Comparison of ENCODE assay signal across 20 cellular contexts in the genomic region with DNA sequence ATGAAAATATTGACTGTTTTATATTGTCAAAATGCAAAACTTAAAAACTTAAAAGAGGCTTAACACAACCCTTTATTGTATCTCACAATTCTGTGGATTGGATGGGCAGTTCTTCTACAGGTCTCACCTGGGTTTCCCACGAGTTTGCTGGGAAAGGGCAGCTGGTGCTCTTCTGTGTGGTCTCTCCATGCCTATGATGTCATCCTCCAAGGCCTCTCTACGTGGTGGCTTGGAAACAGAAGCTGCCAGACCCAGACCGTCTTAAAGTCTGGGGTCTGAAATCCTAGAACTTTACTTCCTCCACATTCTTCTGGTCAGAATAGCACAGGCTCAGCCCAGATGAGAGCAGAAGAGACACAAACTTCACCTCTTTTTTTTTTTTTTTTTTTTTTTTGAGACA. TPM values are rescaled to one million over a fixed set of nuclear protein-coding genes. Genes with fewer than 3 reads are reported as not detected.
DNase-seq lines count a peak whose midpoint lies in the region; TF ChIP-seq lines count a peak whose summit lies in the region.
"Had no signal": no experiment of that assay in that cellular context is flagged by ENCODE, and none has a peak within 500 bp of the region (broad histone marks: within the 10 kb centered on the region; RNA-seq: fewer than 3 reads in every experiment).

No MANE protein-coding gene starts in this region.

- H3K27ac ChIP-seq in substantia nigra (ENCODE audit: low read depth, low read length, poor library complexity, severe bottlenecking), result no peak overlapping the region
- H3K27ac ChIP-seq: KMS-11, Peyer's patch had no signal

- H3K36me3 Mint-ChIP-seq in osteocyte (ENCODE audit: unreplicated experiment), result no peaks in the 10 kb centered on the region
- H3K36me3 Mint-ChIP-seq: CD4-positive, CD25-positive, alpha-beta regulatory T cell had no signal

- TF ChIP-seq CTCF in osteocyte (IDR thresholded peaks at IDR 0.05), result no peak

- H3K9me3 Mint-ChIP-seq in osteocyte (ENCODE audit: unreplicated experiment), result no peaks in the 10 kb centered on the region
- H3K9me3 Mint-ChIP-seq: HFFc6 had no signal

- H3K27ac Mint-ChIP-seq in osteocyte (ENCODE audit: unreplicated experiment), result no peak overlapping the region
- H3K27ac Mint-ChIP-seq: CD4-positive, CD25-positive, alpha-beta regulatory T cell; HFFc6 had no signal

- DNase-seq in NCI-H510A treated with DMSO at 0.1 percent for 48 hours (lab: John Stamatoyannopoulos, UW), result peak; percentile 30
- no peak for DNase-seq in NCI-H510A (lab: John Stamatoyannopoulos, UW)
- peak; percentile 10 for DNase-seq in ELF-1 (ENCODE audit: low read depth, low spot score)
- peak; percentile 25 for DNase-seq in NCI-H69 (lab: John Stamatoyannopoulos, UW)
- DNase-seq in left kidney (ENCODE audit: low read depth, low spot score), result peak; percentile 42
- no peak for DNase-seq in osteocyte (ENCODE audit: extremely low spot score, unreplicated experiment)
- no peak for DNase-seq in substantia nigra (lab: John Stamatoyannopoulos, UW)
- DNase-seq in HCEC 1CT, result no peak
- DNase-seq: BE2C; Caco-2; CD4-positive, CD25-positive, alpha-beta regulatory T cell; DMS79; HFFc6; NCI-H1417 treated with DMSO at 0.1 percent for 48 hours; NCI-H2029; NK-92 treated with Interleukin-12 subunit alpha and Interleukin-12 subunit beta, amount 100 ng/mL, for 24 hours; Peyer's patch; SW 1271; T-helper 2 cell had no signal

- H3K4me1 Mint-ChIP-seq in osteocyte (ENCODE audit: unreplicated experiment), result no peaks in the 10 kb centered on the region

- H3K4me3 Mint-ChIP-seq in osteocyte (ENCODE audit: unreplicated experiment), result no peak overlapping the region
- H3K4me3 Mint-ChIP-seq: CD4-positive, CD25-positive, alpha-beta regulatory T cell; HFFc6 had no signal

- no peaks in the 10 kb centered on the region for H3K27me3 Mint-ChIP-seq in osteocyte (ENCODE audit: unreplicated experiment)

RNA-seq across cellular contexts. Expression of gene KICS2, which starts 36.5 kb away (rescaled TPM):
- total RNA-seq in osteocyte, result 3.6 and 4.0 TPM in 2 replicates

Comparison
In these comparisons a context has a peak if more than half of its experiments do, and no peak if none do; other contexts are left out.
1. DNase-seq: peak in NCI-H510A treated with DMSO at 0.1 percent for 48 hours (single experiment), ELF-1 (single experiment), NCI-H69 (single experiment) and left kidney (single experiment); none in NCI-H510A (single experiment), osteocyte (single experiment), substantia nigra (0 of 49) and HCEC 1CT (single experiment).